25 cellular contexts compared by ENCODE assay signal in the genomic region with DNA sequence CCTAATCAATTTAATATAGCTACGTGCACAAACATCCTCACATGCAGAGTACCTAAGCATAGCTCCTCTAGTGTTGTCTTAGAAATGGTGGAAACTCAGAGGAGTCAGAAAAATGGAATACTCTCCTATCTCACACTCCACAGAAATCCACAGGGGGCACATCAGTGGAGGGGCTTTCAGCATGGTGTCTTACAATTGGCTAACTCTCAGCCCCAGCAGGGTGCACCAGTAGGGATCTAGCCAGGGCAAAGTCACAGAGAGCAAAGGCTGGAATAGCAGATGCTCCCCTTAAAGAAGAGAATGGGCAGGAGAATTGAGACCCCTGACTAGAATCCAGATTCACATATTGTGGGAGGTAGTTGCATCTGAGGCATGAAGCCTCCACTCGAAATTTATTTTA.
"Had no signal": no experiment of that assay in that cellular context is flagged by ENCODE, and none has a peak within 500 bp of the region (broad histone marks: within the 10 kb centered on the region; RNA-seq: fewer than 3 reads in every experiment).

No MANE protein-coding gene starts in this region.

- DNase-seq: cerebellar nuclear complex; cortex of kidney; effector memory CD8-positive, alpha-beta T cell; foreskin fibroblast; hypothalamus; left cardiac atrium; left lung; mesenchymal stem cell; midbrain; naive thymus-derived CD4-positive, alpha-beta T cell; nucleus accumbens; right cardiac atrium; sigmoid colon; stimulated activated CD4-positive, alpha-beta T cell treated with anti-CD3 and anti-CD28 coated beads, Interleukin-2, amount 100 ng/mL, for 24 hours; stimulated activated CD4-positive, alpha-beta T cell treated with anti-CD3 and anti-CD28 coated beads, Interleukin-4, amount 100 ng/mL, for 24 hours; stimulated activated naive CD4-positive, alpha-beta T cell treated with Interleukin-2 at 50 U/mL for 16 hours; stomach; thyroid gland; upper lobe of left lung had no signal

- H3K36me3 Mint-ChIP-seq: naive thymus-derived CD4-positive, alpha-beta T cell; stimulated activated effector memory CD8-positive, alpha-beta T cell treated with anti-CD3 and anti-CD28 coated beads, Interleukin-12 subunit alpha, Interleukin-12 subunit beta, amount 100 ng/mL, for 72 hours had no signal

- H3K27me3 ChIP-seq: gastroesophageal sphincter, left lung, sigmoid colon, thyroid gland, upper lobe of left lung had no signal

- H3K4me1 Mint-ChIP-seq: naive thymus-derived CD4-positive, alpha-beta T cell; stimulated activated effector memory CD8-positive, alpha-beta T cell treated with anti-CD3 and anti-CD28 coated beads, Interleukin-12 subunit alpha, Interleukin-12 subunit beta, amount 100 ng/mL, for 72 hours had no signal

- H3K9me3 ChIP-seq: gastroesophageal sphincter, left lung, prostate gland, sigmoid colon, stomach, thyroid gland, upper lobe of left lung had no signal

- H3K4me3 ChIP-seq: gastroesophageal sphincter, left lung, prostate gland, sigmoid colon, stomach, thyroid gland, upper lobe of left lung had no signal

- H3K27ac ChIP-seq: epithelial cell of prostate, gastroesophageal sphincter, left lung, prostate gland, sigmoid colon, stomach, thyroid gland, upper lobe of left lung had no signal

- H3K36me3 ChIP-seq: gastroesophageal sphincter, left lung, prostate gland, sigmoid colon, stomach, thyroid gland, upper lobe of left lung had no signal

- H3K4me1 ChIP-seq: gastroesophageal sphincter, left lung, prostate gland, thyroid gland, upper lobe of left lung had no signal

- ATAC-seq: effector memory CD8-positive, alpha-beta T cell; esophagus mucosa; gastroesophageal sphincter; left cardiac atrium; left lung; naive thymus-derived CD4-positive, alpha-beta T cell; right cardiac atrium; stimulated activated effector memory CD8-positive, alpha-beta T cell treated with anti-CD3 and anti-CD28 coated beads, Interleukin-12 subunit alpha, Interleukin-12 subunit beta, amount 100 ng/mL, for 72 hours had no signal

- H3K9me3 Mint-ChIP-seq: effector memory CD8-positive, alpha-beta T cell; nephron; stimulated activated effector memory CD8-positive, alpha-beta T cell treated with anti-CD3 and anti-CD28 coated beads, Interleukin-12 subunit alpha, Interleukin-12 subunit beta, amount 100 ng/mL, for 72 hours had no signal

- H3K4me3 Mint-ChIP-seq: effector memory CD8-positive, alpha-beta T cell; naive thymus-derived CD4-positive, alpha-beta T cell; nephron; stimulated activated effector memory CD8-positive, alpha-beta T cell treated with anti-CD3 and anti-CD28 coated beads, Interleukin-12 subunit alpha, Interleukin-12 subunit beta, amount 100 ng/mL, for 72 hours had no signal

- H3K27ac Mint-ChIP-seq: effector memory CD8-positive, alpha-beta T cell; stimulated activated effector memory CD8-positive, alpha-beta T cell treated with anti-CD3 and anti-CD28 coated beads, Interleukin-12 subunit alpha, Interleukin-12 subunit beta, amount 100 ng/mL, for 72 hours had no signal
